In genomic region chr18:62637807-62638687, GRCh38 we compare ENCODE assay signal across 7 cellular contexts.
DNase-seq lines count a peak whose midpoint lies in the region; ATAC-seq and TF ChIP-seq lines count a peak whose summit lies in the region.

No MANE protein-coding gene starts in this region.

- H3K36me3 Mint-ChIP-seq in activated T-cell treated with anti-CD3 and anti-CD28 coated beads, Interleukin-2, amount 50 U/mL, for 72 hours (ENCODE audit: insufficient read depth in 2 of 2): no peaks in the 10 kb centered on the region

- peak; percentile 59 for TF ChIP-seq CTCF in Panc1 (IDR thresholded peaks at IDR 0.05)

- POLR2A ChIA-PET in Panc1 (lab: Charles Lee): no interaction called here

- in situ Hi-C loops in Panc1 (cut with HindIII; ENCODE audit: low pct_unique_long_range_greater_than_20kb, low sequenced_read_pairs): no loop called here

- H3K4me1 Mint-ChIP-seq in activated T-cell treated with anti-CD3 and anti-CD28 coated beads, Interleukin-2, amount 50 U/mL, for 72 hours (ENCODE audit: low read depth): peaks cover 13% of the 10 kb centered on the region

- H3K9me3 ChIP-seq in Panc1 (ENCODE audit: control insufficient read depth, insufficient read depth, low read depth, low read length): no peaks in the 10 kb centered on the region

- H3K27me3 Mint-ChIP-seq in activated T-cell treated with anti-CD3 and anti-CD28 coated beads, Interleukin-2, amount 50 U/mL, for 72 hours (ENCODE audit: low read depth): peaks cover 37% of the 10 kb centered on the region

- H3K4me3 Mint-ChIP-seq in activated T-cell treated with anti-CD3 and anti-CD28 coated beads, Interleukin-2, amount 50 U/mL, for 72 hours: peak overlapping the region; percentile 25 to 76

- no peaks in the 10 kb centered on the region for H3K36me3 ChIP-seq in Panc1 (ENCODE audit: control insufficient read depth, insufficient read depth, low read length)

- intact Hi-C loops in Panc1 (cut with micrococcal nuclease; ENCODE audit: unreplicated experiment): no loop called here

- no peaks in the 10 kb centered on the region for H3K4me1 ChIP-seq in Panc1 (ENCODE audit: control insufficient read depth, insufficient read depth, low read length)

- peak; percentile 68 for ATAC-seq in GM18502 (IDR thresholded peaks at IDR 0.05; ENCODE audit: poor library complexity, unreplicated experiment)
- ATAC-seq in HG02759 (IDR thresholded peaks at IDR 0.05; ENCODE audit: unreplicated experiment): peak; percentile 76
- ATAC-seq in Panc1: no peak
- ATAC-seq in activated T-cell treated with anti-CD3 and anti-CD28 coated beads, Interleukin-2, amount 50 U/mL, for 72 hours (replicated peaks in 1 of 2): peak; percentile 74 to 85

- no TSS peak for BruUV-seq in Panc1 (replicated peaks; lab: Mats Ljungman, UMichigan)

- DNase-seq in Panc1 (ENCODE audit: low read depth, low spot score) (peak; percentile 15), iPS-NIHi7 (ENCODE audit: extremely low spot score) (peak; percentile 78), AG08395 (ENCODE audit: low spot score) (no peak)
- peak; percentile 66 to 75 for DNase-seq in activated T-cell treated with anti-CD3 and anti-CD28 coated beads, Interleukin-2, amount 50 U/mL, for 72 hours
- DNase-seq in stimulated activated CD8-positive, alpha-beta memory T cell treated with anti-CD3 and anti-CD28 coated beads, Interleukin-2, amount 100 ng/mL, for 48 hours (ENCODE audit: low read depth in 2 of 2): peak; percentile 14 to 51

- CTCF ChIA-PET in Panc1 (lab: Charles Lee): no interaction called here

- H3K27ac Mint-ChIP-seq in activated T-cell treated with anti-CD3 and anti-CD28 coated beads, Interleukin-2, amount 50 U/mL, for 72 hours: peak overlapping the region; percentile 80

- no peaks in the 10 kb centered on the region for H3K27me3 ChIP-seq in Panc1 (ENCODE audit: control insufficient read depth, insufficient read depth, low read length)

- H3K27ac ChIP-seq in Panc1 (ENCODE audit: low read length): no peak overlapping the region

- H3K9me3 Mint-ChIP-seq in activated T-cell treated with anti-CD3 and anti-CD28 coated beads, Interleukin-2, amount 50 U/mL, for 72 hours: no peaks in the 10 kb centered on the region

- H3K4me3 ChIP-seq in Panc1 (ENCODE audit: low read depth in 2 of 2, low read length in 2 of 2): no peak overlapping the region
